ENCODE assay signal across 22 cellular contexts in the genomic region with DNA sequence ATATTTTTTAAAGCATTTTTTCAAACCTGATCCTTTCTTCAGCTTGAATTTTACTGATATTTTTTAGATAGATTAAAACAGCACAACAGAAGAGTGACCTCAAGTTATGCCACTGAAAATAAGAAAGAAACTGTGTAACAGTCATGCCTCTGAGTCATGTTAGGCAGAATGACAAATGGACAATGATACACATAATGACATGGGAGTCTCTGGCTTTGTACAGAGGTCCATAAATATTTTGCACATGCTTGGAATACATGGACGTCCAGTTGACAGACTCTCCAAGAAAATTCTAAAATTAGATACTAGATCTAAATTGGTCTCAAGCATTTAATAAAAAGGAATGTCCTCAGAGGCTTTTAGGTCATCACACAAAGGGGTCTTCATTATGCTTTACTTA.
"Had no signal": no experiment of that assay in that cellular context is flagged by ENCODE, and none has a peak within 500 bp of the region (broad histone marks: within the 10 kb centered on the region; RNA-seq: fewer than 3 reads in every experiment).

No MANE protein-coding gene starts in this region.

- H3K4me3 Mint-ChIP-seq: activated CD8-positive, alpha-beta T cell treated with anti-CD3 and anti-CD28 coated beads for 36 hours; activated naive CD8-positive, alpha-beta T cell treated with anti-CD3 and anti-CD28 coated beads, Interleukin-2, amount 50 U/mL, for 24 hours; activated T-cell treated with anti-CD3 and anti-CD28 coated beads, Interleukin-2, amount 50 U/mL, for 72 hours; natural killer cell; stimulated activated naive CD8-positive, alpha-beta T cell treated with anti-CD3 and anti-CD28 coated beads, Interleukin-15, Interleukin-2, amounts not matched to agents 100 ng/mL and 50 ng/mL, for 24 hours had no signal

- H3K9me3 Mint-ChIP-seq: activated CD8-positive, alpha-beta T cell treated with anti-CD3 and anti-CD28 coated beads for 36 hours; activated naive CD8-positive, alpha-beta T cell treated with anti-CD3 and anti-CD28 coated beads, Interleukin-2, amount 50 U/mL, for 24 hours; activated T-cell treated with anti-CD3 and anti-CD28 coated beads, Interleukin-2, amount 50 U/mL, for 72 hours; stimulated activated naive CD8-positive, alpha-beta T cell treated with anti-CD3 and anti-CD28 coated beads, Interleukin-15, Interleukin-2, amounts not matched to agents 100 ng/mL and 50 ng/mL, for 24 hours had no signal

- DNase-seq: activated CD4-positive, alpha-beta T cell treated with anti-CD3 and anti-CD28 coated beads for 4 hours; activated CD8-positive, alpha-beta memory T cell treated with anti-CD3 and anti-CD28 coated beads, Interleukin-2, amount 50 U/mL, for 4 hours; activated CD8-positive, alpha-beta T cell treated with anti-CD3 and anti-CD28 coated beads for 36 hours; activated gamma-delta T cell treated with Interleukin-2 at 50 U/mL for 16 hours; activated naive CD8-positive, alpha-beta T cell treated with anti-CD3 and anti-CD28 coated beads, Interleukin-2, amount 50 U/mL, for 24 hours; activated T-cell treated with anti-CD3 and anti-CD28 coated beads, Interleukin-2, amount 50 U/mL, for 72 hours; caudate nucleus; effector CD4-positive, alpha-beta T cell; kidney glomerular epithelial cell; natural killer cell; nucleus accumbens; stimulated activated CD4-positive, alpha-beta T cell treated with anti-CD3 and anti-CD28 coated beads, Interleukin-12 subunit alpha, Interleukin-12 subunit beta, amount 100 ng/mL, for 4 hours; T-helper 1 cell; upper lobe of left lung; WERI-Rb-1 had no signal

- H3K27me3 ChIP-seq: ascending aorta, hepatocyte, upper lobe of left lung had no signal

- H3K27ac Mint-ChIP-seq: activated CD8-positive, alpha-beta T cell treated with anti-CD3 and anti-CD28 coated beads for 36 hours; activated naive CD8-positive, alpha-beta T cell treated with anti-CD3 and anti-CD28 coated beads, Interleukin-2, amount 50 U/mL, for 24 hours; activated T-cell treated with anti-CD3 and anti-CD28 coated beads, Interleukin-2, amount 50 U/mL, for 72 hours; natural killer cell; stimulated activated naive CD8-positive, alpha-beta T cell treated with anti-CD3 and anti-CD28 coated beads, Interleukin-15, Interleukin-2, amounts not matched to agents 100 ng/mL and 50 ng/mL, for 24 hours had no signal

- H3K36me3 Mint-ChIP-seq: natural killer cell had no signal

- H3K4me2 ChIP-seq: hepatocyte had no signal

- H3K36me3 ChIP-seq: ascending aorta, prostate gland, upper lobe of left lung, WERI-Rb-1 had no signal

- H3K9me3 ChIP-seq: ascending aorta, prostate gland had no signal

- H3K79me2 ChIP-seq: hepatocyte had no signal

- ATAC-seq: activated CD8-positive, alpha-beta T cell treated with anti-CD3 and anti-CD28 coated beads for 36 hours; activated naive CD8-positive, alpha-beta T cell treated with anti-CD3 and anti-CD28 coated beads, Interleukin-2, amount 50 U/mL, for 24 hours; activated T-cell treated with anti-CD3 and anti-CD28 coated beads, Interleukin-2, amount 50 U/mL, for 72 hours; natural killer cell; sciatic nerve had no signal

- H3K4me3 ChIP-seq: ascending aorta, coronary artery, hepatocyte, lung, prostate gland, upper lobe of left lung had no signal

- H3K27me3 Mint-ChIP-seq: activated CD8-positive, alpha-beta T cell treated with anti-CD3 and anti-CD28 coated beads for 36 hours; activated naive CD8-positive, alpha-beta T cell treated with anti-CD3 and anti-CD28 coated beads, Interleukin-2, amount 50 U/mL, for 24 hours; stimulated activated naive CD8-positive, alpha-beta T cell treated with anti-CD3 and anti-CD28 coated beads, Interleukin-15, Interleukin-2, amounts not matched to agents 100 ng/mL and 50 ng/mL, for 24 hours had no signal

- H3K27ac ChIP-seq: ascending aorta, coronary artery, hepatocyte, prostate gland, upper lobe of left lung, WERI-Rb-1 had no signal

- H3K4me1 ChIP-seq: ascending aorta, prostate gland had no signal

- H3K4me1 Mint-ChIP-seq: activated naive CD8-positive, alpha-beta T cell treated with anti-CD3 and anti-CD28 coated beads, Interleukin-2, amount 50 U/mL, for 24 hours; natural killer cell had no signal

- H2AFZ ChIP-seq: hepatocyte had no signal
